ENCODE assay signal across 27 cellular contexts in the genomic region with DNA sequence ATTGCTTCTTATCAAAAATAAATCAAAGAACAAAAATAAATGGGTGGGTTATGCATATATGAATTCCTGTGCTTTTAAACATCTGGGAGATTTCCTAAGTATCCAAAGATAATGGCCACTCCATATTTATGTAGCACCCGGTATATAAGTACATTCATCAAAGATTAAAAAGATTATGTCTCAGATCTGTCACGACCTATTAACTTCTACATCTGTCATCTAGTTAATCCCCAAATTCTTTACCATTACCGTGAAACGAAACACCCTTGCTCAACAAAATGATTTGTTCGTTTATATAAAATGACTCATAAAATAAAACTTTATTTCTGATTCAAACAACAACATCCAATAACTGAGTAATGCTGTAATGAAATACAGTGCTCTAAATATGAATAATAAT.
"Had no signal": no experiment of that assay in that cellular context is flagged by ENCODE, and none has a peak within 500 bp of the region (broad histone marks: within the 10 kb centered on the region; RNA-seq: fewer than 3 reads in every experiment).

No MANE protein-coding gene starts in this region.

- H3K9me3 ChIP-seq: adrenal gland, Peyer's patch, SJSA1, SK-N-SH had no signal

- H3K27me3 ChIP-seq: adrenal gland, Peyer's patch, SJSA1 had no signal

- H3K4me3 ChIP-seq: adrenal gland, Peyer's patch, SJSA1 had no signal

- H3K36me3 ChIP-seq: adrenal gland, Peyer's patch, SJSA1 had no signal

- H3K27ac ChIP-seq: adrenal gland, Peyer's patch, SJSA1 had no signal

- H3K4me1 ChIP-seq: adrenal gland had no signal

- DNase-seq: activated CD4-positive, alpha-beta T cell treated with anti-CD3 and anti-CD28 coated beads, Interleukin-2, amount 10 ng/mL, durations not matched to agents 24 days and 14 days; activated CD4-positive, alpha-beta T cell treated with anti-CD3 and anti-CD28 coated beads, Interleukin-2, amount 50 U/mL, for 4 hours; activated CD8-positive, alpha-beta T cell treated with anti-CD3 and anti-CD28 coated beads for 36 hours; activated gamma-delta T cell; activated naive CD4-positive, alpha-beta T cell treated with Interleukin-2 at 50 U/mL for 16 hours; activated naive CD8-positive, alpha-beta T cell treated with anti-CD3 and anti-CD28 coated beads, Interleukin-2, amount 10 ng/mL, durations not matched to agents 7 days and 5 days; activated T-cell treated with anti-CD3 and anti-CD28 coated beads, Interleukin-2, amount 50 U/mL, for 24 hours; adrenal gland; anterior cingulate cortex; caudate nucleus; Kasumi-1; MM.1S; MV-4-11; NCI-H1092; NCI-H1436 treated with DMSO at 0.1 percent for 48 hours; NCI-H187; NCI-H2029 treated with DMSO at 0.1 percent for 48 hours; NCI-H2171 treated with DMSO at 0.1 percent for 48 hours; NCI-H2227 treated with DMSO at 0.1 percent for 48 hours; NCI-H446; NCI-H526; NCI-H774; Peyer's patch; RPMI8226; SHP77 treated with DMSO at 0.1 percent for 48 hours; SK-N-SH had no signal
